ENCODE assay signal across 14 cellular contexts in genomic region chr16:1743376-1744337, GRCh38.
"Had no signal": no experiment of that assay in that cellular context is flagged by ENCODE, and none has a peak within 500 bp of the region (broad histone marks: within the 10 kb centered on the region; RNA-seq: fewer than 3 reads in every experiment).

No MANE protein-coding gene starts in this region.

- H3K4me1 Mint-ChIP-seq: activated B cell treated with CpG ODN at 0.5 μM for 24 hours; activated naive CD4-positive, alpha-beta T cell treated with anti-CD3 and anti-CD28 coated beads, Interleukin-2, amount 10 ng/mL, durations not matched to agents 7 days and 5 days; nephron had no signal

- H3K4me3 ChIP-seq: body of pancreas, esophagus muscularis mucosa, pancreas, stomach had no signal

- H3K27me3 Mint-ChIP-seq: activated B cell treated with CpG ODN at 0.5 μM for 24 hours; activated naive CD4-positive, alpha-beta T cell treated with anti-CD3 and anti-CD28 coated beads, Interleukin-2, amount 10 ng/mL, durations not matched to agents 7 days and 5 days; memory B cell had no signal

- H3K27ac Mint-ChIP-seq: activated B cell treated with CpG ODN at 0.5 μM for 24 hours; activated naive CD4-positive, alpha-beta T cell treated with anti-CD3 and anti-CD28 coated beads, Interleukin-2, amount 10 ng/mL, durations not matched to agents 7 days and 5 days; activated T-helper 2 cell treated with anti-CD3 and anti-CD28 coated beads, Interferon-gamma antibody, Interleukin-2, Interleukin-4, amounts not matched to agents 10 μg/mL and 5 μg/mL and 100 μg/mL, durations not matched to agents 14 hours and 24 hours and 36 hours; nephron had no signal

- DNase-seq: activated B cell treated with CpG ODN at 0.5 μM for 24 hours; activated naive CD4-positive, alpha-beta T cell treated with anti-CD3 and anti-CD28 coated beads, Interleukin-2, amount 10 ng/mL, durations not matched to agents 7 days and 5 days; body of pancreas; cerebellar nuclear complex; pancreas; stimulated activated CD4-positive, alpha-beta T cell treated with anti-CD3 and anti-CD28 coated beads, Interleukin-15, amount 100 ng/mL, for 24 hours; stimulated activated CD4-positive, alpha-beta T cell treated with anti-CD3 and anti-CD28 coated beads, Interleukin-4, amount 100 ng/mL, for 24 hours; stomach had no signal

- H3K9me3 ChIP-seq: body of pancreas, esophagus muscularis mucosa, pancreas, stomach had no signal

- H3K9me3 Mint-ChIP-seq: activated B cell treated with CpG ODN at 0.5 μM for 24 hours; activated naive CD4-positive, alpha-beta T cell treated with anti-CD3 and anti-CD28 coated beads, Interleukin-2, amount 10 ng/mL, durations not matched to agents 7 days and 5 days; activated T-helper 2 cell treated with anti-CD3 and anti-CD28 coated beads, Interferon-gamma antibody, Interleukin-2, Interleukin-4, amounts not matched to agents 10 μg/mL and 5 μg/mL and 100 μg/mL, durations not matched to agents 14 hours and 24 hours and 36 hours; memory B cell; nephron; T-helper 1 cell treated with Interleukin-12 subunit alpha and Interleukin-12 subunit beta and Interleukin-4 antibody, amounts not matched to agents 30 μg/mL and 1 μg/mL, for 36 hours had no signal

- H3K4me1 ChIP-seq: body of pancreas, esophagus muscularis mucosa, pancreas, stomach had no signal

- H3K4me3 Mint-ChIP-seq: activated B cell treated with CpG ODN at 0.5 μM for 24 hours; activated naive CD4-positive, alpha-beta T cell treated with anti-CD3 and anti-CD28 coated beads, Interleukin-2, amount 10 ng/mL, durations not matched to agents 7 days and 5 days; memory B cell; nephron; T-helper 1 cell treated with Interleukin-12 subunit alpha and Interleukin-12 subunit beta and Interleukin-4 antibody, amounts not matched to agents 30 μg/mL and 1 μg/mL, for 36 hours had no signal

- H3K27me3 ChIP-seq: body of pancreas, esophagus muscularis mucosa, pancreas, stomach had no signal

- ATAC-seq: body of pancreas, left lobe of liver, pancreas had no signal

- H3K27ac ChIP-seq: body of pancreas, esophagus muscularis mucosa, pancreas, stomach had no signal
